In genomic region chr5:87524217-87524616, GRCh38 we compare ENCODE assay signal across 24 cellular contexts.
"Had no signal": no experiment of that assay in that cellular context is flagged by ENCODE, and none has a peak within 500 bp of the region (broad histone marks: within the 10 kb centered on the region; RNA-seq: fewer than 3 reads in every experiment).

No MANE protein-coding gene starts in this region.

- H3K27ac ChIP-seq: coronary artery, heart left ventricle, parathyroid adenoma, skin epidermis, tibial artery had no signal

- H3K27me3 ChIP-seq: heart left ventricle, tibial artery had no signal

- H3K79me2 ChIP-seq: parathyroid adenoma had no signal

- H3K36me3 ChIP-seq: heart left ventricle, tibial artery had no signal

- DNase-seq: activated CD4-positive, alpha-beta memory T cell treated with anti-CD3 and anti-CD28 coated beads, Interleukin-2, amount 10 ng/mL, durations not matched to agents 7 days and 5 days; activated CD4-positive, alpha-beta T cell treated with anti-CD3 and anti-CD28 coated beads, Interleukin-2, amount 10 ng/mL, durations not matched to agents 24 days and 14 days; activated effector memory CD4-positive, alpha-beta T cell treated with Interleukin-2 at 50 U/mL for 16 hours; activated naive CD4-positive, alpha-beta T cell treated with anti-CD3 and anti-CD28 coated beads for 36 hours; activated naive CD8-positive, alpha-beta T cell treated with anti-CD3 and anti-CD28 coated beads, Interleukin-2, amount 10 ng/mL, durations not matched to agents 7 days and 5 days; activated T-cell treated with anti-CD3 and anti-CD28 coated beads, Interleukin-2, amount 50 U/mL, for 72 hours; amygdala; cerebellar nuclear complex; heart left ventricle; left colon; mesenchymal stem cell; mucosa of descending colon; nephron progenitor cell; nucleus accumbens; right cardiac atrium; stimulated activated CD4-positive, alpha-beta T cell treated with anti-CD3 and anti-CD28 coated beads, Interleukin-2, amount 100 ng/mL, for 24 hours; stimulated activated naive CD8-positive, alpha-beta T cell treated with anti-CD3 and anti-CD28 coated beads, Interleukin-15, amount 100 ng/mL, for 72 hours; tibial artery had no signal

- H3K4me3 ChIP-seq: coronary artery, heart left ventricle, mucosa of descending colon, skin epidermis, tibial artery had no signal

- H3K9ac ChIP-seq: parathyroid adenoma had no signal

- H3K4me1 ChIP-seq: heart left ventricle, parathyroid adenoma, tibial artery had no signal

- FAIRE-seq: bronchial epithelial cell, endometrium had no signal

- H2AFZ ChIP-seq: parathyroid adenoma had no signal

- H3K9me3 ChIP-seq: heart left ventricle, mucosa of descending colon, tibial artery had no signal

- ATAC-seq: activated T-cell treated with anti-CD3 and anti-CD28 coated beads, Interleukin-2, amount 50 U/mL, for 72 hours; heart left ventricle; left colon; mucosa of descending colon; right cardiac atrium; stimulated activated effector memory CD8-positive, alpha-beta T cell treated with anti-CD3 and anti-CD28 coated beads, Interleukin-12 subunit alpha, Interleukin-12 subunit beta, amount 100 ng/mL, for 72 hours; stimulated activated naive CD8-positive, alpha-beta T cell treated with anti-CD3 and anti-CD28 coated beads, Interleukin-15, amount 100 ng/mL, for 72 hours had no signal
